Comparison of ENCODE assay signal across 24 cellular contexts in the genomic region with DNA sequence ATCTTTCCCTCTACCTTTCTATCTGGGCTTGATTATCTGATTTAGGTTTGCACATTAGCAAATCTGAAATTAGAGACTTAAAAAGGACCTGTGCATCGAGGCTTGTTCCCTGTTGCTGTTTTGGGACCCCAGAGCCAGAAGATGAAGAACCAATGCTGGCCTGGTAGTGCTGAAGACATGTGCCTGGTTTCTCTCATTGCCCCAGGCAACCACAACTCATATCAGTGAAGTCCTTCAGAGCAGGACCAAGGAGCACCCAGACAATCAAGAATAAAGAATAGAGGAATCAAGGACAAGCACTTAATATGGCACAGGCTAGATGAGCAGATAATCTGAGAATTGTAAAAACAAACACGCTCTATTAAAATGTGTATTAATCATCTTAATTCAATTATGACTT.
"Had no signal": no experiment of that assay in that cellular context is flagged by ENCODE, and none has a peak within 500 bp of the region (broad histone marks: within the 10 kb centered on the region; RNA-seq: fewer than 3 reads in every experiment).

No MANE protein-coding gene starts in this region.

- H3K4me3 Mint-ChIP-seq: stimulated activated effector memory CD8-positive, alpha-beta T cell treated with anti-CD3 and anti-CD28 coated beads, Interleukin-12 subunit alpha, Interleukin-12 subunit beta, amount 100 ng/mL, for 72 hours; stimulated activated memory B cell treated with anti-CD40 and anti-IgM and Interleukin-4, amounts not matched to agents 10 μg/mL and 1 μg/mL and 100 μg/mL, for 72 hours; stimulated activated naive B cell treated with anti-CD40 and anti-IgM and Interleukin-4, amounts not matched to agents 10 μg/mL and 1 μg/mL and 100 μg/mL, for 72 hours; stimulated activated naive CD8-positive, alpha-beta T cell treated with anti-CD3 and anti-CD28 coated beads, Interleukin-15, amount 100 ng/mL, for 72 hours; stimulated activated naive CD8-positive, alpha-beta T cell treated with anti-CD3 and anti-CD28 coated beads, Interleukin-15, Interleukin-2, amounts not matched to agents 100 ng/mL and 50 ng/mL, for 24 hours; type B pancreatic cell had no signal

- H3K4me1 Mint-ChIP-seq: stimulated activated effector memory CD8-positive, alpha-beta T cell treated with anti-CD3 and anti-CD28 coated beads, Interleukin-12 subunit alpha, Interleukin-12 subunit beta, amount 100 ng/mL, for 72 hours; stimulated activated memory B cell treated with anti-CD40 and anti-IgM and Interleukin-4, amounts not matched to agents 10 μg/mL and 1 μg/mL and 100 μg/mL, for 72 hours; stimulated activated naive B cell treated with anti-CD40 and anti-IgM and Interleukin-4, amounts not matched to agents 10 μg/mL and 1 μg/mL and 100 μg/mL, for 72 hours; stimulated activated naive CD8-positive, alpha-beta T cell treated with anti-CD3 and anti-CD28 coated beads, Interleukin-15, amount 100 ng/mL, for 72 hours had no signal

- H3K27ac Mint-ChIP-seq: stimulated activated effector memory CD8-positive, alpha-beta T cell treated with anti-CD3 and anti-CD28 coated beads, Interleukin-12 subunit alpha, Interleukin-12 subunit beta, amount 100 ng/mL, for 72 hours; stimulated activated memory B cell treated with anti-CD40 and anti-IgM and Interleukin-4, amounts not matched to agents 10 μg/mL and 1 μg/mL and 100 μg/mL, for 72 hours; stimulated activated naive B cell treated with anti-CD40 and anti-IgM and Interleukin-4, amounts not matched to agents 10 μg/mL and 1 μg/mL and 100 μg/mL, for 72 hours; stimulated activated naive CD8-positive, alpha-beta T cell treated with anti-CD3 and anti-CD28 coated beads, Interleukin-15, amount 100 ng/mL, for 72 hours; stimulated activated naive CD8-positive, alpha-beta T cell treated with anti-CD3 and anti-CD28 coated beads, Interleukin-15, Interleukin-2, amounts not matched to agents 100 ng/mL and 50 ng/mL, for 24 hours; type B pancreatic cell had no signal

- H3K9me3 Mint-ChIP-seq: type B pancreatic cell had no signal

- ATAC-seq: stimulated activated effector memory CD8-positive, alpha-beta T cell treated with anti-CD3 and anti-CD28 coated beads, Interleukin-12 subunit alpha, Interleukin-12 subunit beta, amount 100 ng/mL, for 72 hours; stimulated activated memory B cell treated with anti-CD40 and anti-IgM and Interleukin-4, amounts not matched to agents 10 μg/mL and 1 μg/mL and 100 μg/mL, for 72 hours; stimulated activated naive B cell treated with anti-CD40 and anti-IgM and Interleukin-4, amounts not matched to agents 10 μg/mL and 1 μg/mL and 100 μg/mL, for 72 hours; stimulated activated naive CD8-positive, alpha-beta T cell treated with anti-CD3 and anti-CD28 coated beads, Interleukin-15, amount 100 ng/mL, for 72 hours; stimulated activated naive CD8-positive, alpha-beta T cell treated with anti-CD3 and anti-CD28 coated beads, Interleukin-15, Interleukin-2, amounts not matched to agents 100 U/mL and 50 U/mL, for 24 hours; upper lobe of right lung had no signal

- H3K36me3 Mint-ChIP-seq: stimulated activated effector memory CD8-positive, alpha-beta T cell treated with anti-CD3 and anti-CD28 coated beads, Interleukin-12 subunit alpha, Interleukin-12 subunit beta, amount 100 ng/mL, for 72 hours; stimulated activated memory B cell treated with anti-CD40 and anti-IgM and Interleukin-4, amounts not matched to agents 10 μg/mL and 1 μg/mL and 100 μg/mL, for 72 hours; stimulated activated naive B cell treated with anti-CD40 and anti-IgM and Interleukin-4, amounts not matched to agents 10 μg/mL and 1 μg/mL and 100 μg/mL, for 72 hours; type B pancreatic cell had no signal

- H3K27me3 Mint-ChIP-seq: stimulated activated memory B cell treated with anti-CD40 and anti-IgM and Interleukin-4, amounts not matched to agents 10 μg/mL and 1 μg/mL and 100 μg/mL, for 72 hours; stimulated activated naive B cell treated with anti-CD40 and anti-IgM and Interleukin-4, amounts not matched to agents 10 μg/mL and 1 μg/mL and 100 μg/mL, for 72 hours; stimulated activated naive CD8-positive, alpha-beta T cell treated with anti-CD3 and anti-CD28 coated beads, Interleukin-15, amount 100 ng/mL, for 72 hours; stimulated activated naive CD8-positive, alpha-beta T cell treated with anti-CD3 and anti-CD28 coated beads, Interleukin-15, Interleukin-2, amounts not matched to agents 100 ng/mL and 50 ng/mL, for 24 hours; type B pancreatic cell had no signal

- DNase-seq: stimulated activated CD4-positive, alpha-beta T cell treated with anti-CD3 and anti-CD28 coated beads, Interleukin-2, amount 100 ng/mL, for 48 hours; stimulated activated CD4-positive, alpha-beta T cell treated with anti-CD3 and anti-CD28 coated beads, Interleukin-4, amount 100 ng/mL, for 1 hour; stimulated activated CD4-positive, alpha-beta T cell treated with anti-CD3 and anti-CD28 coated beads, Interleukin-4, amount 100 ng/mL, for 24 hours; stimulated activated CD4-positive, alpha-beta T cell treated with anti-CD3 and anti-CD28 coated beads, Interleukin-4, amount 100 ng/mL, for 4 hours; stimulated activated CD8-positive, alpha-beta memory T cell treated with anti-CD3 and anti-CD28 coated beads, Interleukin-4, amount 100 ng/mL, for 48 hours; stimulated activated naive B cell treated with anti-CD40 and anti-IgM and Interleukin-4, amounts not matched to agents 10 μg/mL and 1 μg/mL and 100 μg/mL, for 72 hours; stimulated activated naive CD4-positive, alpha-beta T cell; stimulated activated naive CD4-positive, alpha-beta T cell treated with Interleukin-2 at 50 U/mL for 16 hours; stimulated activated naive CD8-positive, alpha-beta T cell treated with anti-CD3 and anti-CD28 coated beads, Interleukin-15, amount 100 ng/mL, for 72 hours; stimulated activated naive CD8-positive, alpha-beta T cell treated with anti-CD3 and anti-CD28 coated beads, Interleukin-15, Interleukin-2, amounts not matched to agents 100 U/mL and 50 U/mL, for 24 hours; stomach; substantia nigra; testis; thyroid gland; tibial artery; transverse colon; trophoblast cell; upper lobe of left lung; upper lobe of right lung; uterus had no signal
